1 cellular context compared by ENCODE assay signal in genomic region chr7:139777304-139777890, GRCh38.
TF ChIP-seq lines count a peak whose summit lies in the region.

No MANE protein-coding gene starts in this region.

TF ChIP-seq in K562, 482 proteins besides CTCF, POLR2A, EP300 and RAD21 (continued from another document):
- TF ChIP-seq ZBTB11 (CRISPR knock-in tag; IDR thresholded peaks at IDR 0.05) (peak in 1 of 3 experiments; percentile 23; a peak in 1 of 6 replicates), PPARD (CRISPR knock-in tag; IDR thresholded peaks at IDR 0.05) (no peak), ETS2 (tag; IDR thresholded peaks at IDR 0.05; ENCODE audit: borderline replicate concordance, poor library complexity, severe bottlenecking) (no peak), TBP (optimal IDR thresholded peaks at IDR 0.05; ENCODE audit: low read depth, low read length) (peak; percentile 25), ZNF699 (CRISPR knock-in tag; IDR thresholded peaks at IDR 0.05; ENCODE audit: insufficient replicate concordance) (no peak), JUND (IDR thresholded peaks at IDR 0.05; ENCODE audit: borderline replicate concordance, low read depth, low read length) (no peak), JUND (tag; IDR thresholded peaks at IDR 0.05; ENCODE audit: borderline replicate concordance, low read depth, low read length) (no peak), NCOA4 (IDR thresholded peaks at IDR 0.05; ENCODE audit: partially characterized antibody) (no peak), RBBP5 (IDR thresholded peaks at IDR 0.05; ENCODE audit: borderline replicate concordance, insufficient read depth, low read length, poor library complexity, severe bottlenecking) (peak; percentile 17), ZBTB7A (IDR thresholded peaks at IDR 0.05; ENCODE audit: borderline replicate concordance, control insufficient read depth, low read depth, low read length) (peak; percentile 81), ZNF512 (tag; IDR thresholded peaks at IDR 0.05) (0 out of 2 replicates have a peak, but pooled peaks have one; percentile 15), HCFC1 (IDR thresholded peaks at IDR 0.05; ENCODE audit: low read depth, low read length) (no peak), ZBTB17 (CRISPR knock-in tag; IDR thresholded peaks at IDR 0.05) (peak; percentile 12; the same call in 1 of the 2 replicates), MEF2A (IDR thresholded peaks at IDR 0.05; ENCODE audit: control insufficient read depth, low read depth, low read length) (no peak), HNRNPLL (IDR thresholded peaks at IDR 0.05; ENCODE audit: low read depth, low read length, poor library complexity, severe bottlenecking) (peak; percentile 70), STAT5B (CRISPR knock-in tag; IDR thresholded peaks at IDR 0.05) (no peak), YY1 (IDR thresholded peaks at IDR 0.05; ENCODE audit: borderline replicate concordance in 1 of 3, control insufficient read depth in 1 of 3, extremely low read depth in 1 of 3, insufficient read depth in 3 of 3, insufficient read length in 1 of 3, insufficient replicate concordance in 2 of 3, low read depth in 1 of 3, low read length in 2 of 3) (peak; percentile 35 to 91 (median 80)), BMI1 (IDR thresholded peaks at IDR 0.05; ENCODE audit: low read length) (no peak), ZNF740 (CRISPR knock-in tag; IDR thresholded peaks at IDR 0.05) (no peak), ZNF740 (tag; IDR thresholded peaks at IDR 0.05) (peak in 1 of 2 experiments; percentile 79; a peak in 2 of 4 replicates), THAP7 (CRISPR knock-in tag; IDR thresholded peaks at IDR 0.05) (no peak), NONO (IDR thresholded peaks at IDR 0.05; ENCODE audit: low read depth in 2 of 2, low read length in 1 of 2) (no peak), ZNF75A (CRISPR knock-in tag; IDR thresholded peaks at IDR 0.05) (no peak), NR2F6 (CRISPR knock-in tag; IDR thresholded peaks at IDR 0.05) (no peak), CC2D1A (IDR thresholded peaks at IDR 0.05) (no peak), CCAR2 (IDR thresholded peaks at IDR 0.05; ENCODE audit: low read depth, low read length) (no peak), RNF2 (IDR thresholded peaks at IDR 0.05) (no peak), ZNF707 (CRISPR knock-in tag; conservative IDR thresholded peaks at IDR 0.05) (no peak), ATF7 (IDR thresholded peaks at IDR 0.05) (no peak), SP2 (IDR thresholded peaks at IDR 0.05; ENCODE audit: extremely low read depth, low read depth, low read length, poor library complexity, severe bottlenecking) (no peak)
